In genomic region chr3:57758686-57759085, GRCh38 we compare ENCODE assay signal across 8 cellular contexts. TPM values are rescaled to one million over a fixed set of nuclear protein-coding genes. Genes with fewer than 3 reads are reported as not detected.
A peak's percentile ranks its signal among the peaks of the same experiment; 100 is the strongest.
DNase-seq lines count a peak whose midpoint lies in the region; ATAC-seq and TF ChIP-seq lines count a peak whose summit lies in the region.

No MANE protein-coding gene starts in this region.

- H3K9me3 ChIP-seq in OCI-LY3 (ENCODE audit: insufficient read depth, low read length) (no peaks in the 10 kb centered on the region), endocrine pancreas (ENCODE audit: control insufficient read depth, low read length) (no peaks in the 10 kb centered on the region), neuron (ENCODE audit: low read length) (no peaks in the 10 kb centered on the region)

- H3K9ac ChIP-seq in OCI-LY3 (ENCODE audit: low read length): no peak overlapping the region
- no peak overlapping the region for H3K9ac ChIP-seq in endocrine pancreas (ENCODE audit: control insufficient read depth, insufficient read depth, low read length)

- H3K79me2 ChIP-seq in OCI-LY3 (ENCODE audit: low read length): peaks cover 74% of the 10 kb centered on the region

- H2AFZ ChIP-seq in OCI-LY3 (ENCODE audit: low read depth, low read length) (no peak overlapping the region), neuron (ENCODE audit: low read depth, low read length) (no peak overlapping the region)

- peaks cover 18% of the 10 kb centered on the region for H4K20me1 ChIP-seq in OCI-LY3 (ENCODE audit: insufficient read depth, low read length)

- DNase-seq in EH (ENCODE audit: low read depth) (peak; percentile 39), occipital lobe (lab: John Stamatoyannopoulos, UW) (no peak)
- no peak for DNase-seq in NK-92 treated with Interleukin-12 subunit alpha and Interleukin-12 subunit beta, amount 100 ng/mL, for 24 hours (lab: John Stamatoyannopoulos, UW)

- no peak overlapping the region for H3K27ac ChIP-seq in OCI-LY3 (ENCODE audit: low read length)

- ATAC-seq in GM19324 (IDR thresholded peaks at IDR 0.05; ENCODE audit: low FRiP score, unreplicated experiment): no peak
- ATAC-seq in GM21576 (IDR thresholded peaks at IDR 0.05; ENCODE audit: unreplicated experiment): no peak

- H3K36me3 ChIP-seq in OCI-LY3 (replicated peaks; ENCODE audit: low read depth, low read length) (peaks cover 23% of the 10 kb centered on the region), endocrine pancreas (ENCODE audit: control insufficient read depth, insufficient read depth, low read length) (no peaks in the 10 kb centered on the region), neuron (ENCODE audit: insufficient read depth, low read length) (peaks cover 12% of the 10 kb centered on the region)

- H3K4me3 ChIP-seq in OCI-LY3 (ENCODE audit: low read length) (no peak overlapping the region), endocrine pancreas (ENCODE audit: control insufficient read depth, insufficient read depth, low read length) (peak overlapping the region; percentile 96), neuron (ENCODE audit: low read length) (peak overlapping the region; percentile 71)

- H3K27me3 ChIP-seq in OCI-LY3 (ENCODE audit: low read depth, low read length): no peaks in the 10 kb centered on the region
- no peaks in the 10 kb centered on the region for H3K27me3 ChIP-seq in endocrine pancreas (ENCODE audit: control insufficient read depth, insufficient read depth, low read length)
- no peaks in the 10 kb centered on the region for H3K27me3 ChIP-seq in neuron (ENCODE audit: insufficient read depth, low read length)

- H3K4me1 ChIP-seq in OCI-LY3 (ENCODE audit: low read length): peaks cover 24% of the 10 kb centered on the region
- peaks cover 7% of the 10 kb centered on the region for H3K4me1 ChIP-seq in endocrine pancreas (ENCODE audit: control insufficient read depth, insufficient read depth, low read length)
- H3K4me1 ChIP-seq in neuron (ENCODE audit: insufficient read depth, low read length): peaks cover 27% of the 10 kb centered on the region

- no peak for TF ChIP-seq CTCF in OCI-LY3 (IDR thresholded peaks at IDR 0.05; ENCODE audit: low read depth, low read length)

- H3K4me2 ChIP-seq in OCI-LY3 (ENCODE audit: low read length): peak overlapping the region; percentile 92; the same call in 1 of the 2 replicates

RNA-seq across cellular contexts. Expression of gene SLMAP, which starts 2.6 kb away (rescaled TPM):
- 64.4 TPM for total RNA-seq in occipital lobe
